1 cellular context compared by ENCODE assay signal in the genomic region with DNA sequence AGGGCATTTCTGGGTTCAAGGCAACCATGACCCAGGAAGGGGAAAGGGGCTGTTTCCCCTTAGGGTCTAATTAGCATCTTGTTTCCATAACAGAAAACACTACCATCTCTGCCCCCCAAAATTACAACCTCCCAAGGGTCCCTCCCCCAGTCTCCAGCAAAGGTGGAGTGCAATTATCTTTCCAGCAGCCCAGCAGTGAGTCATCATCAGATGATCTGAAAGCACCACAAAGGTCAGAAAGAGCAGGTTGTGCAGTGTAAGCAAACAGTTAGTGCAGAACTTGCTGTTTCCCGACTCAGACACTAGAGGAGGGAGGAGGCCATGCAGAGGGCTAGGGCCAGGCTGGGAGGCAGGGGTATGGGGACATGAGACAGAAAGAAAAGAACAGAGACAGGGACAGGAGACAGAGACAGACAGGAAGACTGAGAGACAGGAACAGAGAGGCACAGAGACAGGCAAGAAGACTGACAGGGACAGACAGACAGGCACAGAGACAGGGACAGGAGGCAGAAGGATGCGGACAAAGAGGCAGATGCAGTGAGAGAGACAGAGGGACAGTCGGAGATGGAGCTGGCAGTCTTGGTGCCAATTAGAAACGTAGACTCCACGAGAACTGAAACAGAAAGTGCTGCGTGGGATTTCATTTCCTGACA.
TF ChIP-seq lines count a peak whose summit lies in the region.

No MANE protein-coding gene starts in this region.

TF ChIP-seq in HCT116, 20 proteins besides CTCF, POLR2A, EP300 and RAD21 (continued from another document):
- TF ChIP-seq, protein P1, sequence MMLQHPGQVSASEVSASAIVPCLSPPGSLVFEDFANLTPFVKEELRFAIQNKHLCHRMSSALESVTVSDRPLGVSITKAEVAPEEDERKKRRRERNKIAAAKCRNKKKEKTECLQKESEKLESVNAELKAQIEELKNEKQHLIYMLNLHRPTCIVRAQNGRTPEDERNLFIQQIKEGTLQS (IDR thresholded peaks at IDR 0.05) = peak; percentile 58; the same call in 1 of the 2 replicates
- no peak for TF ChIP-seq EZH2phosphoT487 (IDR thresholded peaks at IDR 0.05; ENCODE audit: borderline replicate concordance)
